ENCODE assay signal across 2 cellular contexts in the genomic region with DNA sequence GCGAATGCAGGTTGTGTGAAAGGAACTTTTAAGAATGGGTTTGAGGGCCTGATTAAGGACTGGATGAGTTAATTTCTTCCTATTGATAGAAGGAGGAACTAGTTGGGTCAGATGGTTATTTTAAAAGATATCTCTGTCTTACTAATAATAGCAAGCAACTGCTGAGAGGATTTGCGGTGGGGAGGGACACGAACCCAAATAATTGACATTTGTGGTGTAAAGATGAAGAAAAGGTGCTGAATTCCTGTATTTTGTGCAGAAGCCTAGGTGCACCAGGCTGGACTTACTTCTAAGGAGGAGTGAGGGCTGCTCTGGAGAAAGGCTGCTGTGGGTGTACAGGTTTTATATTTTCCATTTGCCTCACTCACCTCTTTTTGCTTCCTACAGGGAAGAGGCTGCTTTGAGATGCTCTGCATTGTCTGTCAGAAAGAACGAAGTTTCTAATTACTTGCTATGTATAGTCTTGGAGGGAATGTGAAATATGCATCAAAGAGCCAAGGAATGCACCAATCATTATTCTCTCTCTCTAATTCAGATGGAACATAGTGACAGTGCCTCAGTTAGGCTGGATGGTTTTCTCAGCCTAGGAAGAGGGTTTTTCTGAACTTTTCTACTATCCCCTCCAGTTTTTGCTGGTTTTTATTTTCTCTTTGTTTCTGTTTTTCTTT.
TF ChIP-seq lines count a peak whose summit lies in the region.

No MANE protein-coding gene starts in this region.

TF ChIP-seq in liver, 16 proteins besides CTCF, POLR2A, EP300 and RAD21:
- TF ChIP-seq SP1 (IDR thresholded peaks at IDR 0.05) (no peak), HNF4A (conservative IDR thresholded peaks at IDR 0.05) (no peak), GABPA (IDR thresholded peaks at IDR 0.05 in 1 of 2, conservative IDR thresholded peaks at IDR 0.05 in 1 of 2) (no peak), FOXA2 (IDR thresholded peaks at IDR 0.05) (no peak), TAF1 (conservative IDR thresholded peaks at IDR 0.05) (no peak), YY1 (IDR thresholded peaks at IDR 0.05) (no peak)
- TF ChIP-seq, protein P1, sequence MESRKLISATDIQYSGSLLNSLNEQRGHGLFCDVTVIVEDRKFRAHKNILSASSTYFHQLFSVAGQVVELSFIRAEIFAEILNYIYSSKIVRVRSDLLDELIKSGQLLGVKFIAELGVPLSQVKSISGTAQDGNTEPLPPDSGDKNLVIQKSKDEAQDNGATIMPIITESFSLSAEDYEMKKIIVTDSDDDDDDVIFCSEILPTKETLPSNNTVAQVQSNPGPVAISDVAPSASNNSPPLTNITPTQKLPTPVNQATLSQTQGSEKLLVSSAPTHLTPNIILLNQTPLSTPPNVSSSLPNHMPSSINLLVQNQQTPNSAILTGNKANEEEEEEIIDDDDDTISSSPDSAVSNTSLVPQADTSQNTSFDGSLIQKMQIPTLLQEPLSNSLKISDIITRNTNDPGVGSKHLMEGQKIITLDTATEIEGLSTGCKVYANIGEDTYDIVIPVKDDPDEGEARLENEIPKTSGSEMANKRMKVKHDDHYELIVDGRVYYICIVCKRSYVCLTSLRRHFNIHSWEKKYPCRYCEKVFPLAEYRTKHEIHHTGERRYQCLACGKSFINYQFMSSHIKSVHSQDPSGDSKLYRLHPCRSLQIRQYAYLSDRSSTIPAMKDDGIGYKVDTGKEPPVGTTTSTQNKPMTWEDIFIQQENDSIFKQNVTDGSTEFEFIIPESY (IDR thresholded peaks at IDR 0.05) = no peak

TF ChIP-seq in HepG2, 621 proteins besides CTCF, POLR2A, EP300 and RAD21:
- TF ChIP-seq ZNF3 (CRISPR knock-in tag; IDR thresholded peaks at IDR 0.05) (no peak), REXO4 (CRISPR knock-in tag; IDR thresholded peaks at IDR 0.05; ENCODE audit: borderline replicate concordance) (no peak), MEIS1 (CRISPR knock-in tag; IDR thresholded peaks at IDR 0.05; ENCODE audit: borderline replicate concordance) (no peak), MYNN (CRISPR knock-in tag; IDR thresholded peaks at IDR 0.05; ENCODE audit: low read depth) (no peak), ZNF724P (CRISPR knock-in tag; IDR thresholded peaks at IDR 0.05; ENCODE audit: borderline replicate concordance) (no peak), TCF7 (IDR thresholded peaks at IDR 0.05; ENCODE audit: low read depth) (no peak), SRF (IDR thresholded peaks at IDR 0.05; ENCODE audit: low read depth, low read length) (no peak), ZNF543 (CRISPR knock-in tag; IDR thresholded peaks at IDR 0.05) (no peak), KDM6A (CRISPR knock-in tag; IDR thresholded peaks at IDR 0.05; ENCODE audit: low read depth) (no peak), SPEN (CRISPR knock-in tag; IDR thresholded peaks at IDR 0.05; ENCODE audit: low read depth) (no peak)
- TF ChIP-seq, protein P2, sequence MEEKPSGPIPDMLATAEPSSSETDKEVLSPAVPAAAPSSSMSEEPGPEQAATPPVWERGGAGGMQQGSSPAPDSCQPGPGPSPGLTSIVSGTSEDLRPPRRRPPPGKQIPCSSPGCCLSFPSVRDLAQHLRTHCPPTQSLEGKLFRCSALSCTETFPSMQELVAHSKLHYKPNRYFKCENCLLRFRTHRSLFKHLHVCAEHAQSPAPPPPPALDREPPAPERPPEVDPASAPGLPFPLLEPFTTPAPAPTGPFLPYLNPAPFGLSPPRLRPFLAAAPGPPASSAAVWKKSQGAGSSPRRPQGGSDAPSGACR (CRISPR knock-in tag; IDR thresholded peaks at IDR 0.05) = no peak
- TF ChIP-seq, protein P3, sequence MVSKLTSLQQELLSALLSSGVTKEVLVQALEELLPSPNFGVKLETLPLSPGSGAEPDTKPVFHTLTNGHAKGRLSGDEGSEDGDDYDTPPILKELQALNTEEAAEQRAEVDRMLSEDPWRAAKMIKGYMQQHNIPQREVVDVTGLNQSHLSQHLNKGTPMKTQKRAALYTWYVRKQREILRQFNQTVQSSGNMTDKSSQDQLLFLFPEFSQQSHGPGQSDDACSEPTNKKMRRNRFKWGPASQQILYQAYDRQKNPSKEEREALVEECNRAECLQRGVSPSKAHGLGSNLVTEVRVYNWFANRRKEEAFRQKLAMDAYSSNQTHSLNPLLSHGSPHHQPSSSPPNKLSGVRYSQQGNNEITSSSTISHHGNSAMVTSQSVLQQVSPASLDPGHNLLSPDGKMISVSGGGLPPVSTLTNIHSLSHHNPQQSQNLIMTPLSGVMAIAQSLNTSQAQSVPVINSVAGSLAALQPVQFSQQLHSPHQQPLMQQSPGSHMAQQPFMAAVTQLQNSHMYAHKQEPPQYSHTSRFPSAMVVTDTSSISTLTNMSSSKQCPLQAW (CRISPR knock-in tag; IDR thresholded peaks at IDR 0.05) = no peak
